2 cellular contexts compared by ENCODE assay signal in the genomic region with DNA sequence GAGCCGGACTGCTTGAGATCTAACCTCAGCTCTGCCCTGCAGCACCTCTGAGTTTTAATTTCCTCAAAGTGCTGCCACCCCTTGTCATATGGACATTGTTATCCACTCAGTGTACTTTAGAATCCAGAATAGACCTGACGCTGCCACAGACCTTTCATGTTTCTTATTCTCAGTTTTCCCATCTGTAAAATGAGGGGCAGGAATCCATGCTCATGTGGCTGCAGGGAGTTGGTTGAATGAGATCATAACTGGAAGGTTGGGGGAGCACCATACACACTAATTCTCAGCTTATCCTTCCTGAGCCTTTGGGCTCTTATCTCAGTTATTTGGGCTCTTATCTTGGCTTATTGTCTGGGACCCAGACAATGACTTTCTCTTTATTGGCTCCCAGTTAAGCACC.
TF ChIP-seq lines count a peak whose summit lies in the region.

No MANE protein-coding gene starts in this region.

TF ChIP-seq in HCT116, 20 proteins besides CTCF, POLR2A, EP300 and RAD21:
- TF ChIP-seq, protein P1, sequence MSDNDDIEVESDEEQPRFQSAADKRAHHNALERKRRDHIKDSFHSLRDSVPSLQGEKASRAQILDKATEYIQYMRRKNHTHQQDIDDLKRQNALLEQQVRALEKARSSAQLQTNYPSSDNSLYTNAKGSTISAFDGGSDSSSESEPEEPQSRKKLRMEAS (IDR thresholded peaks at IDR 0.05) = no peak
- TF ChIP-seq EZH2 (IDR thresholded peaks at IDR 0.05) = no peak
- no peak for TF ChIP-seq CBX3 (IDR thresholded peaks at IDR 0.05; ENCODE audit: low read depth)
- no peak for TF ChIP-seq ELF1 (IDR thresholded peaks at IDR 0.05; ENCODE audit: borderline replicate concordance, low read depth)
- no peak for TF ChIP-seq TCF7L2 (IDR thresholded peaks at IDR 0.05; ENCODE audit: borderline replicate concordance, extremely low read depth, insufficient read depth, insufficient read length)
- no peak for TF ChIP-seq SP1 (IDR thresholded peaks at IDR 0.05; ENCODE audit: low read depth)
- TF ChIP-seq JUND (IDR thresholded peaks at IDR 0.05) = no peak
- no peak; the same call in 1 of the 2 replicates for TF ChIP-seq POLR2AphosphoS5 (IDR thresholded peaks at IDR 0.05; ENCODE audit: low read depth, low read length)
- no peak for TF ChIP-seq ZNF274 (IDR thresholded peaks at IDR 0.05; ENCODE audit: low read depth, low read length)
- TF ChIP-seq CEBPB (IDR thresholded peaks at IDR 0.05; ENCODE audit: low read depth) = no peak
- TF ChIP-seq ZFX (IDR thresholded peaks at IDR 0.05) = no peak
- no peak for TF ChIP-seq SRF (IDR thresholded peaks at IDR 0.05; ENCODE audit: low read depth)
- TF ChIP-seq, protein P2, sequence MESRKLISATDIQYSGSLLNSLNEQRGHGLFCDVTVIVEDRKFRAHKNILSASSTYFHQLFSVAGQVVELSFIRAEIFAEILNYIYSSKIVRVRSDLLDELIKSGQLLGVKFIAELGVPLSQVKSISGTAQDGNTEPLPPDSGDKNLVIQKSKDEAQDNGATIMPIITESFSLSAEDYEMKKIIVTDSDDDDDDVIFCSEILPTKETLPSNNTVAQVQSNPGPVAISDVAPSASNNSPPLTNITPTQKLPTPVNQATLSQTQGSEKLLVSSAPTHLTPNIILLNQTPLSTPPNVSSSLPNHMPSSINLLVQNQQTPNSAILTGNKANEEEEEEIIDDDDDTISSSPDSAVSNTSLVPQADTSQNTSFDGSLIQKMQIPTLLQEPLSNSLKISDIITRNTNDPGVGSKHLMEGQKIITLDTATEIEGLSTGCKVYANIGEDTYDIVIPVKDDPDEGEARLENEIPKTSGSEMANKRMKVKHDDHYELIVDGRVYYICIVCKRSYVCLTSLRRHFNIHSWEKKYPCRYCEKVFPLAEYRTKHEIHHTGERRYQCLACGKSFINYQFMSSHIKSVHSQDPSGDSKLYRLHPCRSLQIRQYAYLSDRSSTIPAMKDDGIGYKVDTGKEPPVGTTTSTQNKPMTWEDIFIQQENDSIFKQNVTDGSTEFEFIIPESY (IDR thresholded peaks at IDR 0.05; ENCODE audit: extremely low read depth, insufficient replicate concordance, low read length) = no peak

TF ChIP-seq in K562, 482 proteins besides CTCF, POLR2A, EP300 and RAD21:
- TF ChIP-seq, protein P3, sequence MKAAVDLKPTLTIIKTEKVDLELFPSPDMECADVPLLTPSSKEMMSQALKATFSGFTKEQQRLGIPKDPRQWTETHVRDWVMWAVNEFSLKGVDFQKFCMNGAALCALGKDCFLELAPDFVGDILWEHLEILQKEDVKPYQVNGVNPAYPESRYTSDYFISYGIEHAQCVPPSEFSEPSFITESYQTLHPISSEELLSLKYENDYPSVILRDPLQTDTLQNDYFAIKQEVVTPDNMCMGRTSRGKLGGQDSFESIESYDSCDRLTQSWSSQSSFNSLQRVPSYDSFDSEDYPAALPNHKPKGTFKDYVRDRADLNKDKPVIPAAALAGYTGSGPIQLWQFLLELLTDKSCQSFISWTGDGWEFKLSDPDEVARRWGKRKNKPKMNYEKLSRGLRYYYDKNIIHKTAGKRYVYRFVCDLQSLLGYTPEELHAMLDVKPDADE (conservative IDR thresholded peaks at IDR 0.05; ENCODE audit: control insufficient read depth, low read depth, low read length) = no peak
- TF ChIP-seq ZNF263 (CRISPR knock-in tag; IDR thresholded peaks at IDR 0.05; ENCODE audit: borderline replicate concordance) = peak; percentile 32; the same call in 1 of the 2 replicates
- TF ChIP-seq PHF8 (IDR thresholded peaks at IDR 0.05; ENCODE audit: borderline replicate concordance, low read length) = no peak
- TF ChIP-seq HDAC8 (tag; IDR thresholded peaks at IDR 0.05) = no peak
- TF ChIP-seq RBM22 (IDR thresholded peaks at IDR 0.05; ENCODE audit: low read depth, low read length, poor library complexity, severe bottlenecking) = no peak
- TF ChIP-seq, protein P4, sequence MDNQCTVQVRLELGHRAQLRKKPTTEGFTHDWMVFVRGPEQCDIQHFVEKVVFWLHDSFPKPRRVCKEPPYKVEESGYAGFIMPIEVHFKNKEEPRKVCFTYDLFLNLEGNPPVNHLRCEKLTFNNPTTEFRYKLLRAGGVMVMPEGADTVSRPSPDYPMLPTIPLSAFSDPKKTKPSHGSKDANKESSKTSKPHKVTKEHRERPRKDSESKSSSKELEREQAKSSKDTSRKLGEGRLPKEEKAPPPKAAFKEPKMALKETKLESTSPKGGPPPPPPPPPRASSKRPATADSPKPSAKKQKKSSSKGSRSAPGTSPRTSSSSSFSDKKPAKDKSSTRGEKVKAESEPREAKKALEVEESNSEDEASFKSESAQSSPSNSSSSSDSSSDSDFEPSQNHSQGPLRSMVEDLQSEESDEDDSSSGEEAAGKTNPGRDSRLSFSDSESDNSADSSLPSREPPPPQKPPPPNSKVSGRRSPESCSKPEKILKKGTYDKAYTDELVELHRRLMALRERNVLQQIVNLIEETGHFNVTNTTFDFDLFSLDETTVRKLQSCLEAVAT (IDR thresholded peaks at IDR 0.05) = no peak
- TF ChIP-seq BCL6 (CRISPR knock-in tag; IDR thresholded peaks at IDR 0.05) = no peak
- no peak for TF ChIP-seq PTRF (tag; IDR thresholded peaks at IDR 0.05)
- no peak for TF ChIP-seq RBFOX2 (IDR thresholded peaks at IDR 0.05; ENCODE audit: low read depth, low read length)
TF ChIP-seq in K562: peak in this region for 1.
